ENCODE assay signal across 25 cellular contexts in the genomic region with DNA sequence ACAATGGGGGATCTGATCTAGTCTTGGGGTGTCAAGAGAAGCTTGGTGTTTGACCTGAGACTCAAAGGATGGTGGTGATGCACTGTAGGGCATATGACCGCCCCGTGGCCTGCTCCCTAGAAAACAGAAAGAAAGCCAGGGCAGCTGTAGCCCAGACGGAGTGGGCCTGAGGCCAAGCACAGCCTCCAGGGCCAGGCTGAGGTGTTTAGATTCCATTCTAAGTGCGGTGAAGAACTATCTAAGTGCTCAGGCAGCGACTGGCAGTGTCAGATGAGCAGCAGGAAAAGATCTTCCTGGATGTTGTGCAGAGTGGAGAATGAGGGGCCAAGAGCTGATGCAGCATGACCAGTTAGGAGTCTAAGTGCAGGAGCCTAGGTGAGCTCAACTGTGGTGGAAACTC.
DNase-seq lines count a peak whose midpoint lies in the region; ATAC-seq lines count a peak whose summit lies in the region.
"Had no signal": no experiment of that assay in that cellular context is flagged by ENCODE, and none has a peak within 500 bp of the region (broad histone marks: within the 10 kb centered on the region; RNA-seq: fewer than 3 reads in every experiment).

No MANE protein-coding gene starts in this region.

- peaks cover 7% of the 10 kb centered on the region for H3K4me1 Mint-ChIP-seq in stimulated activated naive CD8-positive, alpha-beta T cell treated with anti-CD3 and anti-CD28 coated beads, Interleukin-15, amount 100 ng/mL, for 72 hours
- H3K4me1 Mint-ChIP-seq in activated CD4-positive, alpha-beta T cell treated with anti-CD3 and anti-CD28 coated beads, Interleukin-2, amount 10 ng/mL, durations not matched to agents 24 days and 14 days: no peaks in the 10 kb centered on the region

- H3K27me3 Mint-ChIP-seq in stimulated activated naive CD8-positive, alpha-beta T cell treated with anti-CD3 and anti-CD28 coated beads, Interleukin-15, amount 100 ng/mL, for 72 hours: peaks cover 8% of the 10 kb centered on the region
- H3K27me3 Mint-ChIP-seq in activated CD4-positive, alpha-beta T cell treated with anti-CD3 and anti-CD28 coated beads, Interleukin-2, amount 10 ng/mL, durations not matched to agents 24 days and 14 days: peaks cover 4% of the 10 kb centered on the region

- 43% methylated on average over 5 of the region's 5 CpGs for WGBS in right cardiac atrium

- no peak for ATAC-seq in stimulated activated naive CD8-positive, alpha-beta T cell treated with anti-CD3 and anti-CD28 coated beads, Interleukin-15, amount 100 ng/mL, for 72 hours
- ATAC-seq in stimulated activated naive CD8-positive, alpha-beta T cell treated with anti-CD3 and anti-CD28 coated beads, Interleukin-15, Interleukin-2, amounts not matched to agents 100 U/mL and 50 U/mL, for 24 hours: no peak
- peak; percentile 39 to 73 for ATAC-seq in right cardiac atrium

- H3K27ac ChIP-seq in right cardiac atrium (ENCODE audit: low read length): no peak overlapping the region
- H3K27ac ChIP-seq: BLaER1 treated with 17β-estradiol and CSF1 and Interleukin-3, amounts not matched to agents 10 nM and 100 nM; PC-9 had no signal

- no peak overlapping the region for H3K4me3 Mint-ChIP-seq in stimulated activated naive CD8-positive, alpha-beta T cell treated with anti-CD3 and anti-CD28 coated beads, Interleukin-15, amount 100 ng/mL, for 72 hours
- H3K4me3 Mint-ChIP-seq in activated CD4-positive, alpha-beta T cell treated with anti-CD3 and anti-CD28 coated beads, Interleukin-2, amount 10 ng/mL, durations not matched to agents 24 days and 14 days: no peak overlapping the region
- H3K4me3 Mint-ChIP-seq: CD4-positive, alpha-beta T cell; HFFc6 had no signal

- H3K27me3 ChIP-seq in right cardiac atrium (ENCODE audit: control insufficient read depth, insufficient read depth): no peaks in the 10 kb centered on the region
- H3K27me3 ChIP-seq: BLaER1 treated with 17β-estradiol and CSF1 and Interleukin-3, amounts not matched to agents 10 nM and 100 nM; MG63 had no signal

- peak overlapping the region; percentile 30 to 61 for H3K27ac Mint-ChIP-seq in stimulated activated naive CD8-positive, alpha-beta T cell treated with anti-CD3 and anti-CD28 coated beads, Interleukin-15, amount 100 ng/mL, for 72 hours
- no peak overlapping the region for H3K27ac Mint-ChIP-seq in activated CD4-positive, alpha-beta T cell treated with anti-CD3 and anti-CD28 coated beads, Interleukin-2, amount 10 ng/mL, durations not matched to agents 24 days and 14 days
- H3K27ac Mint-ChIP-seq: CD4-positive, alpha-beta T cell; HFFc6 had no signal

- H3K9me3 Mint-ChIP-seq in stimulated activated naive CD8-positive, alpha-beta T cell treated with anti-CD3 and anti-CD28 coated beads, Interleukin-15, amount 100 ng/mL, for 72 hours: no peaks in the 10 kb centered on the region
- H3K9me3 Mint-ChIP-seq in activated CD4-positive, alpha-beta T cell treated with anti-CD3 and anti-CD28 coated beads, Interleukin-2, amount 10 ng/mL, durations not matched to agents 24 days and 14 days: no peaks in the 10 kb centered on the region
- H3K9me3 Mint-ChIP-seq: CD4-positive, alpha-beta T cell had no signal

- intact Hi-C loops in right cardiac atrium (cut with DNase I): loop anchor here in 1 of 4 donors (10.0 kb wide), 1 partner anchor 74 kb away; no protein-coding TSS in a partner anchor
- intact Hi-C loops in activated CD4-positive, alpha-beta T cell treated with anti-CD3 and anti-CD28 coated beads, Interleukin-2, amount 10 ng/mL, durations not matched to agents 24 days and 14 days (cut with micrococcal nuclease): no loop called here

- H3K36me3 Mint-ChIP-seq in activated CD4-positive, alpha-beta T cell treated with anti-CD3 and anti-CD28 coated beads, Interleukin-2, amount 10 ng/mL, durations not matched to agents 24 days and 14 days (ENCODE audit: low read depth): no peaks in the 10 kb centered on the region

- no peak overlapping the region for H3K4me3 ChIP-seq in right cardiac atrium (ENCODE audit: low read length)
- H3K4me3 ChIP-seq: BLaER1 treated with 17β-estradiol and CSF1 and Interleukin-3, amounts not matched to agents 10 nM and 100 nM; HAP-1; MG63; PC-9 had no signal

- H3K9me3 ChIP-seq in right cardiac atrium (ENCODE audit: control insufficient read depth, low read length): no peaks in the 10 kb centered on the region
- H3K9me3 ChIP-seq: BLaER1 treated with 17β-estradiol and CSF1 and Interleukin-3, amounts not matched to agents 10 nM and 100 nM; HAP-1; MG63 had no signal

- DNase-seq in stimulated activated naive CD8-positive, alpha-beta T cell treated with anti-CD3 and anti-CD28 coated beads, Interleukin-15, amount 100 ng/mL, for 72 hours: no peak
- no peak for DNase-seq in stimulated activated naive CD8-positive, alpha-beta T cell treated with anti-CD3 and anti-CD28 coated beads, Interleukin-15, Interleukin-2, amounts not matched to agents 100 U/mL and 50 U/mL, for 24 hours
- DNase-seq in astrocyte of the hippocampus (ENCODE audit: low read depth, low spot score) (peak; percentile 13), right cardiac atrium (peak in 2 of 3 donors; percentile 51 to 63), superior temporal gyrus (ENCODE audit: extremely low spot score) (no peak), EL (no peak)
- DNase-seq in activated CD4-positive, alpha-beta T cell treated with anti-CD3 and anti-CD28 coated beads, Interleukin-2, amount 10 ng/mL, durations not matched to agents 24 days and 14 days: no peak
- DNase-seq in activated CD4-positive, alpha-beta T cell treated with anti-CD3 and anti-CD28 coated beads for 1 hour: no peak
- DNase-seq: CD4-positive, alpha-beta T cell; DND-41; GOT3; HFFc6; KBM-7; MG63; NCI-H1105 treated with DMSO at 0.1 percent for 48 hours; NCI-H146; NCI-H1930; NCI-H2107; NCI-H446 treated with DMSO at 0.1 percent for 48 hours; NCI-H82; NK-92 treated with Interleukin-12 subunit alpha and Interleukin-12 subunit beta, amount 100 ng/mL, for 24 hours; PC-9; SHP77 had no signal

- H3K4me1 ChIP-seq in right cardiac atrium (ENCODE audit: control insufficient read depth, insufficient read depth, low read length): peaks cover 2% of the 10 kb centered on the region
- H3K4me1 ChIP-seq: BLaER1 treated with 17β-estradiol and CSF1 and Interleukin-3, amounts not matched to agents 10 nM and 100 nM; HAP-1 had no signal

Comparison
In these comparisons a context has a peak if more than half of its experiments do, and no peak if none do; other contexts are left out.
1. ATAC-seq: peak in right cardiac atrium (2 of 2); none in stimulated activated naive CD8-positive, alpha-beta T cell treated with anti-CD3 and anti-CD28 coated beads, Interleukin-15, amount 100 ng/mL, for 72 hours (single experiment) and stimulated activated naive CD8-positive, alpha-beta T cell treated with anti-CD3 and anti-CD28 coated beads, Interleukin-15, Interleukin-2, amounts not matched to agents 100 U/mL and 50 U/mL, for 24 hours (single experiment).
2. DNase-seq: peak in astrocyte of the hippocampus (single experiment) and right cardiac atrium (2 of 3); none in stimulated activated naive CD8-positive, alpha-beta T cell treated with anti-CD3 and anti-CD28 coated beads, Interleukin-15, amount 100 ng/mL, for 72 hours (0 of 2), stimulated activated naive CD8-positive, alpha-beta T cell treated with anti-CD3 and anti-CD28 coated beads, Interleukin-15, Interleukin-2, amounts not matched to agents 100 U/mL and 50 U/mL, for 24 hours (single experiment), activated CD4-positive, alpha-beta T cell treated with anti-CD3 and anti-CD28 coated beads, Interleukin-2, amount 10 ng/mL, durations not matched to agents 24 days and 14 days (single experiment), superior temporal gyrus (single experiment), activated CD4-positive, alpha-beta T cell treated with anti-CD3 and anti-CD28 coated beads for 1 hour (single experiment) and EL (single experiment).